In genomic region chr17:74573169-74573568, GRCh38 we compare ENCODE assay signal across 28 cellular contexts. TPM values are rescaled to one million over a fixed set of nuclear protein-coding genes. Genes with fewer than 3 reads are reported as not detected.
A peak's percentile ranks its signal among the peaks of the same experiment; 100 is the strongest.
DNase-seq lines count a peak whose midpoint lies in the region; ATAC-seq, FAIRE-seq and TF ChIP-seq lines count a peak whose summit lies in the region.
"Had no signal": no experiment of that assay in that cellular context is flagged by ENCODE, and none has a peak within 500 bp of the region (broad histone marks: within the 10 kb centered on the region; RNA-seq: fewer than 3 reads in every experiment).

No MANE protein-coding gene starts in this region.

- no peak for TF ChIP-seq POLR2A in A549 (IDR thresholded peaks at IDR 0.05; ENCODE audit: low read length)

- TF ChIP-seq CTCF in A549 (IDR thresholded peaks at IDR 0.05) (no peak), astrocyte (IDR thresholded peaks at IDR 0.05; ENCODE audit: insufficient read depth, low read depth, low read length) (no peak), right atrium auricular region (IDR thresholded peaks at IDR 0.05) (no peak), HFFc6 (IDR thresholded peaks at IDR 0.05) (no peak)

- H3K18ac ChIP-seq in mesendoderm (ENCODE audit: low read length), result no peak overlapping the region

- H3K36me3 Mint-ChIP-seq in astrocyte (ENCODE audit: low read depth, unreplicated experiment) (peaks cover 2% of the 10 kb centered on the region), HFFc6 (ENCODE audit: low read depth) (peaks cover 12% of the 10 kb centered on the region; the same call in 1 of the 2 replicates)

- H3K23ac ChIP-seq in mesendoderm (ENCODE audit: low read length), result no peak overlapping the region

- CTCF ChIA-PET in A549 (lab: Yijun Ruan, JAX), result interaction anchor here (0.7 to 4.8 kb wide), 9 partner anchors 10 to 163 kb away, joined by 3 to 25 read pairs (median 3); partner anchors contain the start of gene CD300LD

- POLR2A ChIA-PET in A549 (lab: Yijun Ruan, JAX), result no interaction called here

- H3K27ac Mint-ChIP-seq in astrocyte (ENCODE audit: unreplicated experiment) (no peak overlapping the region), HFFc6 (no peak overlapping the region)

- no peak overlapping the region for H2AFZ ChIP-seq in astrocyte (ENCODE audit: low read depth, low read length)
- H2AFZ ChIP-seq: GM23248, PC-9 had no signal

- FAIRE-seq in A549 (lab: Jason Lieb, UNC) (no peak), astrocyte (lab: Jason Lieb, UNC) (no peak)
- FAIRE-seq: GM18507 had no signal

- intact Hi-C loops in cardiac septum (cut with DNase I), result no loop called here

- no peaks in the 10 kb centered on the region for H3K36me3 ChIP-seq in astrocyte (ENCODE audit: insufficient read depth, low read length)
- no peaks in the 10 kb centered on the region for H3K36me3 ChIP-seq in mesendoderm (ENCODE audit: control insufficient read depth, insufficient read depth, low read length)
- H3K36me3 ChIP-seq in right atrium auricular region, result no peaks in the 10 kb centered on the region

- H2BK15ac ChIP-seq in mesendoderm (replicated peaks; ENCODE audit: low read depth), result no peak overlapping the region

- no peaks in the 10 kb centered on the region for H3K79me2 ChIP-seq in astrocyte (ENCODE audit: insufficient read depth, low read length)
- H3K79me2 ChIP-seq in mesendoderm (ENCODE audit: control insufficient read depth, insufficient read depth, low read length), result no peaks in the 10 kb centered on the region

- 80% methylated on average over 3 of the region's 3 CpGs for WGBS in A549 (ENCODE audit: missing lambda C conversion rate)
- no CpG with 5 or more reads among the region's 3 CpGs for WGBS in mesendoderm (ENCODE audit: extremely low coverage, insufficient coverage, low lambda C conversion rate)

- no peak for TF ChIP-seq RAD21 in A549 (conservative IDR thresholded peaks at IDR 0.05 in 1 of 2, IDR thresholded peaks at IDR 0.05 in 1 of 2)

- H3K56ac ChIP-seq in mesendoderm (ENCODE audit: low read length), result no peak overlapping the region

- no peak overlapping the region for H2BK120ac ChIP-seq in mesendoderm (ENCODE audit: low read depth, low read length)

- H4K5ac ChIP-seq in mesendoderm (ENCODE audit: low read length), result no peak overlapping the region

- no peak overlapping the region for H4K8ac ChIP-seq in mesendoderm (ENCODE audit: low read depth, low read length)

- peaks cover 25% of the 10 kb centered on the region for H3K27me3 ChIP-seq in astrocyte (ENCODE audit: insufficient read depth, low read length)
- H3K27me3 ChIP-seq in mesendoderm (ENCODE audit: insufficient read depth, low read length, poor library complexity), result no peaks in the 10 kb centered on the region
- no peaks in the 10 kb centered on the region for H3K27me3 ChIP-seq in right atrium auricular region

- H3K4me3 ChIP-seq in A549 (no peak overlapping the region), astrocyte (ENCODE audit: insufficient read depth, low read depth, low read length) (no peak overlapping the region), mesendoderm (ENCODE audit: low read length) (no peak overlapping the region), right atrium auricular region (no peak overlapping the region)
- H3K4me3 ChIP-seq: GM23248, PC-9 had no signal

- H3K4me2 ChIP-seq in A549, result no peak overlapping the region
- no peak overlapping the region for H3K4me2 ChIP-seq in astrocyte (ENCODE audit: low read length)
- H3K4me2 ChIP-seq in mesendoderm (ENCODE audit: low read length), result no peak overlapping the region
- H3K4me2 ChIP-seq: PC-9 had no signal

- H3K4me3 Mint-ChIP-seq in astrocyte (ENCODE audit: unreplicated experiment), result no peak overlapping the region
- H3K4me3 Mint-ChIP-seq in HFFc6, result no peak overlapping the region

- H3K79me1 ChIP-seq in mesendoderm (ENCODE audit: low read length), result no peaks in the 10 kb centered on the region

- ATAC-seq in A549, result peak; percentile 9 to 32; a peak in 2 of 6 replicates

- no peak for TF ChIP-seq EP300 in A549 (IDR thresholded peaks at IDR 0.05)

- no peak overlapping the region for H2AK5ac ChIP-seq in mesendoderm (ENCODE audit: low read length)

- H3K9me3 ChIP-seq in A549 (no peaks in the 10 kb centered on the region; the same call in 2 of the 3 replicates), astrocyte (ENCODE audit: insufficient read depth, low read depth, low read length) (peaks cover 6% of the 10 kb centered on the region), right atrium auricular region (no peaks in the 10 kb centered on the region)

- no peak overlapping the region for H2BK5ac ChIP-seq in mesendoderm (ENCODE audit: low read length)

- H3K4me1 Mint-ChIP-seq in astrocyte (ENCODE audit: low read depth, unreplicated experiment) (peaks cover 18% of the 10 kb centered on the region), HFFc6 (ENCODE audit: low read depth) (no peaks in the 10 kb centered on the region)

- H3K4ac ChIP-seq in mesendoderm (ENCODE audit: low read depth, low read length), result no peak overlapping the region

- H3K9ac ChIP-seq in astrocyte (ENCODE audit: low read length) (no peak overlapping the region), mesendoderm (ENCODE audit: low read length) (no peak overlapping the region)
- H3K9ac ChIP-seq: GM23248 had no signal

- peaks cover 24% of the 10 kb centered on the region for H3K4me1 ChIP-seq in A549
- peaks cover 11% of the 10 kb centered on the region for H3K4me1 ChIP-seq in astrocyte (ENCODE audit: insufficient read depth, low read length)
- H3K4me1 ChIP-seq in mesendoderm (ENCODE audit: control insufficient read depth, low read depth, low read length), result no peaks in the 10 kb centered on the region
- H3K4me1 ChIP-seq in right atrium auricular region, result no peaks in the 10 kb centered on the region

- peaks cover 28% of the 10 kb centered on the region for H3K27me3 Mint-ChIP-seq in astrocyte (ENCODE audit: low read depth, unreplicated experiment)
- H3K27me3 Mint-ChIP-seq in HFFc6 (ENCODE audit: insufficient read depth), result no peaks in the 10 kb centered on the region; the same call in 1 of the 2 replicates

- no peak overlapping the region; a peak in 1 of 6 replicates for H3K27ac ChIP-seq in A549
- no peak overlapping the region for H3K27ac ChIP-seq in astrocyte (ENCODE audit: low read depth, low read length)
- H3K27ac ChIP-seq in mesendoderm (ENCODE audit: low read depth, low read length), result no peak overlapping the region
- H3K27ac ChIP-seq in right atrium auricular region, result no peak overlapping the region
- H3K27ac ChIP-seq: GM23248, PC-9, RWPE1 had no signal

- peaks cover 8% of the 10 kb centered on the region for H4K20me1 ChIP-seq in astrocyte (ENCODE audit: insufficient read depth, low read length)

- DNase-seq in A549 (ENCODE audit: low read depth in 1 of 2, low spot score in 1 of 2), result peak in 1 of 2 experiments; percentile 46
- DNase-seq in HT-29 (ENCODE audit: low spot score), result peak; percentile 15
- DNase-seq in astrocyte (ENCODE audit: low read depth), result peak; percentile 8
- DNase-seq in mesendoderm, result peak; percentile 28
- DNase-seq in right atrium auricular region (ENCODE audit: low spot score), result no peak
- no peak for DNase-seq in activated gamma-delta T cell (lab: John Stamatoyannopoulos, UW)
- no peak for DNase-seq in HFFc6
- no peak for DNase-seq in cardiac septum (ENCODE audit: low spot score)
- DNase-seq: 8988T, KBM-7, MV-4-11, NCI-H1105, NCI-H1436 treated with DMSO at 0.1 percent for 48 hours, NCI-H187 treated with DMSO at 0.1 percent for 48 hours, NCI-H2171 treated with DMSO at 0.1 percent for 48 hours, NCI-H345, NCI-H510A treated with DMSO at 0.1 percent for 48 hours, NCI-H774, PC-9, SHP77 had no signal

- H3K9me3 Mint-ChIP-seq in astrocyte (ENCODE audit: unreplicated experiment) (peaks cover 8% of the 10 kb centered on the region), HFFc6 (peaks cover 56% of the 10 kb centered on the region)

RNA-seq across cellular contexts. Expression of gene CD300H, which starts 5.9 kb away (rescaled TPM):
- polyA plus RNA-seq in A549 (2011; rRNA removed) (0.29 TPM in 1 of 2 replicates, not detected in the other), A549 (2017; fragmentation: RNase III; extraction: RNeasy Plus Mini Kit Qiagen cat#74134 plus additional on column Dnase treatment) (0.37 to 0.50 TPM (median 0.45 TPM) in 3 replicates)
- 0.48 and 0.79 TPM in 2 replicates for polyA plus RNA-seq in A549 (2012; cell fraction: cytosol; rRNA removed)
- polyA plus RNA-seq in A549 (2012; cell fraction: nucleus; rRNA removed), result 0.19 TPM in 1 of 2 replicates, not detected in the other
- polyA minus RNA-seq in A549 (2011; rRNA and poly(A)+ RNA removed), result not detected in 2 replicates
- not detected in 2 replicates for total RNA-seq in HT-29 (2014; rRNA removed; shearing (Covaris generic))
- total RNA-seq in astrocyte (not detected in 2 replicates), right atrium auricular region (not detected), cardiac septum (not detected)
- not detected for polyA plus RNA-seq in mesendoderm (2013, experiment 1 of 2)
- not detected for polyA plus RNA-seq in mesendoderm (2013, experiment 2 of 2)
- not detected for total RNA-seq in HFFc6 (2021; fragmentation: NEBNext Ultra II Directional; extraction: Animal tissue kit (Norgen Biotek cat#: 25700))
- total RNA-seq: GM23248, HT1080, LHCN-M2, MCF 10A, PC-9, SK-MEL-5 had no signal
- polyA plus RNA-seq: BJ, GM23248 had no signal

RNA-seq across cellular contexts. Expression of gene CD300LD, which starts 18.9 kb away (rescaled TPM):
- not detected in 2 replicates for polyA plus RNA-seq in A549 (2011; rRNA removed)
- polyA plus RNA-seq in A549 (2012; cell fraction: cytosol; rRNA removed), result not detected in 2 replicates
- not detected in 2 replicates for polyA plus RNA-seq in A549 (2012; cell fraction: nucleus; rRNA removed)
- polyA plus RNA-seq in A549 (2017; fragmentation: RNase III; extraction: RNeasy Plus Mini Kit Qiagen cat#74134 plus additional on column Dnase treatment), result not detected in 3 replicates
- polyA minus RNA-seq in A549 (2011; rRNA and poly(A)+ RNA removed), result not detected in 2 replicates
- not detected in 2 replicates for total RNA-seq in HT-29 (2014; rRNA removed; shearing (Covaris generic))
- not detected in 2 replicates for total RNA-seq in astrocyte
- polyA plus RNA-seq in mesendoderm (2013, experiment 1 of 2), result not detected
- not detected for polyA plus RNA-seq in mesendoderm (2013, experiment 2 of 2)
- not detected for total RNA-seq in right atrium auricular region
- total RNA-seq in HFFc6 (2021; fragmentation: NEBNext Ultra II Directional; extraction: Animal tissue kit (Norgen Biotek cat#: 25700)), result not detected
- total RNA-seq in cardiac septum, result not detected
- total RNA-seq: GM23248, HT1080, LHCN-M2, MCF 10A, PC-9, SK-MEL-5 had no signal
- polyA plus RNA-seq: BJ, GM23248 had no signal

RNA-seq across cellular contexts. Expression of gene CD300C, which starts 27.3 kb away (rescaled TPM):
- polyA plus RNA-seq in A549 (2011; rRNA removed) (0.05 TPM in 1 of 2 replicates, not detected in the other), A549 (2017; fragmentation: RNase III; extraction: RNeasy Plus Mini Kit Qiagen cat#74134 plus additional on column Dnase treatment) (0.08 TPM in 1 of 3 replicates, not detected in the others)
- polyA plus RNA-seq in A549 (2012; cell fraction: cytosol; rRNA removed), result 0.05 and 0.06 TPM in 2 replicates
- 0.10 and 0.11 TPM in 2 replicates for polyA plus RNA-seq in A549 (2012; cell fraction: nucleus; rRNA removed)
- polyA minus RNA-seq in A549 (2011; rRNA and poly(A)+ RNA removed), result not detected in 2 replicates
- total RNA-seq in HT-29 (2014; rRNA removed; shearing (Covaris generic)), result 0.48 and 0.68 TPM in 2 replicates
- total RNA-seq in astrocyte (0.27 TPM in 1 of 2 replicates, not detected in the other), right atrium auricular region (under 1 TPM in 1 of 2 donors, not detected in 1; 0.98 TPM), cardiac septum (0.24 TPM)
- not detected for polyA plus RNA-seq in mesendoderm (2013, experiment 1 of 2)
- not detected for polyA plus RNA-seq in mesendoderm (2013, experiment 2 of 2)
- not detected for total RNA-seq in HFFc6 (2021; fragmentation: NEBNext Ultra II Directional; extraction: Animal tissue kit (Norgen Biotek cat#: 25700))
- total RNA-seq: LHCN-M2, MCF 10A, PC-9 had no signal

RNA-seq across cellular contexts. Expression of gene CD300LB, which starts 41.9 kb away (rescaled TPM):
- polyA plus RNA-seq in A549 (2011; rRNA removed) (not detected in 2 replicates), A549 (2017; fragmentation: RNase III; extraction: RNeasy Plus Mini Kit Qiagen cat#74134 plus additional on column Dnase treatment) (not detected in 3 replicates)
- polyA plus RNA-seq in A549 (2012; cell fraction: cytosol; rRNA removed), result not detected in 2 replicates
- not detected in 2 replicates for polyA plus RNA-seq in A549 (2012; cell fraction: nucleus; rRNA removed)
- polyA minus RNA-seq in A549 (2011; rRNA and poly(A)+ RNA removed), result not detected in 2 replicates
- total RNA-seq in HT-29 (2014; rRNA removed; shearing (Covaris generic)), result not detected in 2 replicates
- total RNA-seq in astrocyte (not detected in 2 replicates), right atrium auricular region (under 1 TPM in 1 of 2 donors, not detected in 1; 0.31 TPM), cardiac septum (not detected)
- polyA plus RNA-seq in mesendoderm (2013, experiment 1 of 2), result not detected
- polyA plus RNA-seq in mesendoderm (2013, experiment 2 of 2), result not detected
- not detected for total RNA-seq in HFFc6 (2021; fragmentation: NEBNext Ultra II Directional; extraction: Animal tissue kit (Norgen Biotek cat#: 25700))
- total RNA-seq: GM23248, HT1080, LHCN-M2, MCF 10A, PC-9, SK-MEL-5 had no signal
- polyA plus RNA-seq: BJ, GM23248 had no signal

RNA-seq across cellular contexts. Expression of gene CD300E, which starts 50.4 kb away (rescaled TPM):
- polyA plus RNA-seq in A549 (2011; rRNA removed) (not detected in 2 replicates), A549 (2017; fragmentation: RNase III; extraction: RNeasy Plus Mini Kit Qiagen cat#74134 plus additional on column Dnase treatment) (not detected in 3 replicates)
- polyA plus RNA-seq in A549 (2012; cell fraction: cytosol; rRNA removed), result not detected in 2 replicates
- polyA plus RNA-seq in A549 (2012; cell fraction: nucleus; rRNA removed), result not detected in 2 replicates
- not detected in 2 replicates for polyA minus RNA-seq in A549 (2011; rRNA and poly(A)+ RNA removed)
- total RNA-seq in HT-29 (2014; rRNA removed; shearing (Covaris generic)), result not detected in 2 replicates
- total RNA-seq in astrocyte (not detected in 2 replicates), right atrium auricular region (1 to 10 TPM in 1 of 2 donors, under 1 TPM in 1; 0.52 to 1.0 TPM), cardiac septum (0.67 TPM)
- 0.21 TPM for polyA plus RNA-seq in mesendoderm (2013, experiment 1 of 2)
- polyA plus RNA-seq in mesendoderm (2013, experiment 2 of 2), result 0.21 TPM
- total RNA-seq in HFFc6 (2021; fragmentation: NEBNext Ultra II Directional; extraction: Animal tissue kit (Norgen Biotek cat#: 25700)), result not detected
- total RNA-seq: GM23248, HT1080, LHCN-M2, MCF 10A, PC-9, SK-MEL-5 had no signal
- polyA plus RNA-seq: BJ, GM23248 had no signal

Comparison
In these comparisons a context has a peak if more than half of its experiments do, and no peak if none do; other contexts are left out.
1. DNase-seq: peak in HT-29 (single experiment), astrocyte (single experiment) and mesendoderm (single experiment); none in right atrium auricular region (single experiment), activated gamma-delta T cell (single experiment), HFFc6 (single experiment) and cardiac septum (single experiment).